ENCODE assay signal across 1 cellular context in genomic region chr9:88108779-88109178, GRCh38.
TF ChIP-seq lines count a peak whose summit lies in the region.

No MANE protein-coding gene starts in this region.

TF ChIP-seq in K562, 482 proteins besides CTCF, POLR2A, EP300 and RAD21 (continued from another document):
- no peak for TF ChIP-seq TSHZ1 (CRISPR knock-in tag; IDR thresholded peaks at IDR 0.05)
- TF ChIP-seq CTCFL (IDR thresholded peaks at IDR 0.05; ENCODE audit: borderline replicate concordance, insufficient read depth, low read depth, low read length, poor library complexity, severe bottlenecking): no peak
- no peak for TF ChIP-seq BRD4 (IDR thresholded peaks at IDR 0.05)
- TF ChIP-seq NFYB (IDR thresholded peaks at IDR 0.05; ENCODE audit: extremely low read depth, insufficient read length): peak; percentile 70
- no peak for TF ChIP-seq HDAC6 (IDR thresholded peaks at IDR 0.05; ENCODE audit: low read depth, low read length)
- TF ChIP-seq RBM25 (IDR thresholded peaks at IDR 0.05; ENCODE audit: low read depth, low read length, severe bottlenecking): peak; percentile 15
- no peak for TF ChIP-seq CGGBP1 (CRISPR knock-in tag; IDR thresholded peaks at IDR 0.05)
- no peak for TF ChIP-seq ZNF124 (CRISPR knock-in tag; IDR thresholded peaks at IDR 0.05)
- TF ChIP-seq WHSC1 (IDR thresholded peaks at IDR 0.05; ENCODE audit: low read length): no peak
- no peak for TF ChIP-seq NR0B1 (IDR thresholded peaks at IDR 0.05; ENCODE audit: partially characterized antibody)
- TF ChIP-seq ARID4B (CRISPR knock-in tag; IDR thresholded peaks at IDR 0.05): no peak
- TF ChIP-seq GABPA (tag; conservative IDR thresholded peaks at IDR 0.05; ENCODE audit: low read depth): no peak
- no peak for TF ChIP-seq TCF7L2 (IDR thresholded peaks at IDR 0.05; ENCODE audit: low read depth, low read length)
- no peak for TF ChIP-seq ZKSCAN3 (CRISPR knock-in tag; IDR thresholded peaks at IDR 0.05)
